ENCODE assay signal across 28 cellular contexts in the genomic region with DNA sequence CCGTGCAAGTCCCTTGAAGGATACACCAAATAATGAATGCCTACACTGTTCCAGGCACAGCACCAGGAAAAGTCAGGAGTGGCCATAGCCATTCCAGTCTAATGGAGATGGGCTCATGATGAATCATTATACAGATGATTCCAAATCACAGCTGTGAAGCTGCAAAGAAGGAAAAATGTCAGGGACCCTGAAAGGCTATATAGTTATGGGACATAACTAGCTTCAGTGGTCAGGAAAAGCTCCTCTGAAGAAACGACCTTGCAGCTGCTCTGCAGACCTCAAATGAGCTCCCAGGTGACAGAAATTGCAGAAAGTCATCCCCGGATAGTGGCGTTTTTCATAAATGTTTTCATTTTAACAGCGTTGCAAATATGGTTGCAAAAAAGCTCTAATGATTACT.
"Had no signal": no experiment of that assay in that cellular context is flagged by ENCODE, and none has a peak within 500 bp of the region (broad histone marks: within the 10 kb centered on the region; RNA-seq: fewer than 3 reads in every experiment).

No MANE protein-coding gene starts in this region.

- ATAC-seq: effector memory CD8-positive, alpha-beta T cell; esophagus mucosa; foreskin keratinocyte; gastrocnemius medialis; gastroesophageal sphincter; heart left ventricle; heart right ventricle had no signal

- H3K27ac ChIP-seq: colonic mucosa, coronary artery, dorsolateral prefrontal cortex, epithelial cell of prostate, esophagus muscularis mucosa, esophagus squamous epithelium, foreskin keratinocyte, gastrocnemius medialis, gastroesophageal sphincter, heart left ventricle, heart right ventricle had no signal

- FAIRE-seq: colon, endometrium, endothelial cell of umbilical vein, frontal cortex had no signal

- H3K4me1 ChIP-seq: colonic mucosa, foreskin keratinocyte had no signal

- H3K9me3 ChIP-seq: colonic mucosa, esophagus muscularis mucosa, esophagus squamous epithelium, gastrocnemius medialis, gastroesophageal sphincter, heart left ventricle, heart right ventricle had no signal

- DNase-seq: colonic mucosa; cortex of kidney; dermis blood vessel endothelial cell; dorsolateral prefrontal cortex; effector CD4-positive, alpha-beta T cell; effector CD8-positive, alpha-beta T cell; effector memory CD4-positive, alpha-beta T cell; effector memory CD8-positive, alpha-beta T cell; endodermal cell; erythroblast; esophagus squamous epithelium; foreskin fibroblast; foreskin keratinocyte; foreskin melanocyte; gastrocnemius medialis; glutamatergic neuron; head of caudate nucleus; heart left ventricle; heart right ventricle had no signal

- H3K36me3 ChIP-seq: colonic mucosa, esophagus muscularis mucosa, esophagus squamous epithelium, gastrocnemius medialis, gastroesophageal sphincter, heart left ventricle, heart right ventricle had no signal

- H3K27me3 ChIP-seq: colonic mucosa, dorsolateral prefrontal cortex, esophagus muscularis mucosa, esophagus squamous epithelium, foreskin keratinocyte, gastrocnemius medialis, gastroesophageal sphincter, heart left ventricle, heart right ventricle had no signal

- H3K4me3 ChIP-seq: colonic mucosa, coronary artery, dorsolateral prefrontal cortex, esophagus muscularis mucosa, esophagus squamous epithelium, gastrocnemius medialis, gastroesophageal sphincter, heart left ventricle, heart right ventricle had no signal
